26 cellular contexts compared by ENCODE assay signal in the genomic region with DNA sequence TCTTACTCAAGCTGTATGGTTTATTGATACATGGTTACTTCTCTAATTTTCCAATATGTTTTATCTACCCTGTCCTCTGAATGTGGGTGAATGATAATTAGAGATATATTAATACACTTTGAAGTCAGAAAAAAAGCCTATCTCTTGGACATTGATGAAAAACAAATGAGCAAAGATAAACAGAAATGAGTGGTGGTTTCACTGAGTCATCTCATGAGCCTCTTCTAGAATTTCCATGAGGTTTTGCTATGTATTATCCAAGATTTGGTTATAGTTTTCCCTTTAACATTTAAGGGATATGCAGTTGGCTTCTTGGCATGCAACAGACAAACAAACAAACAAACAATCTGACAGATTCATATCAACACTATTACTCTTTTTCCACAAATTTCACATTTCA.
DNase-seq lines count a peak whose midpoint lies in the region; ATAC-seq, FAIRE-seq and TF ChIP-seq lines count a peak whose summit lies in the region.
"Had no signal": no experiment of that assay in that cellular context is flagged by ENCODE, and none has a peak within 500 bp of the region (broad histone marks: within the 10 kb centered on the region; RNA-seq: fewer than 3 reads in every experiment).

No MANE protein-coding gene starts in this region.

- H3K9me2 ChIP-seq in SK-N-SH = no peaks in the 10 kb centered on the region

- H4K20me1 ChIP-seq in SK-N-SH (ENCODE audit: insufficient read depth) = no peaks in the 10 kb centered on the region

- H3K79me2 ChIP-seq in SK-N-SH (ENCODE audit: insufficient read depth) = no peaks in the 10 kb centered on the region

- no peaks in the 10 kb centered on the region for H3K9me3 ChIP-seq in SK-N-SH
- no peaks in the 10 kb centered on the region for H3K9me3 ChIP-seq in kidney (ENCODE audit: control insufficient read depth in 1 of 2, low read length in 2 of 2)
- H3K9me3 ChIP-seq: MG63 had no signal

- no peaks in the 10 kb centered on the region for H3F3A ChIP-seq in SK-N-SH (replicated peaks; ENCODE audit: insufficient read depth)

- peaks cover 0 to 9% of the 10 kb centered on the region in 2 experiments; a peak in 2 of 4 replicates for H3K4me1 ChIP-seq in SK-N-SH (ENCODE audit: control insufficient read depth in 1 of 2, insufficient read depth in 2 of 2, low read depth in 1 of 2, low read length in 1 of 2)
- no peaks in the 10 kb centered on the region for H3K4me1 ChIP-seq in kidney (ENCODE audit: control insufficient read depth in 1 of 2, insufficient read depth in 1 of 2, low read depth in 1 of 2, low read length in 2 of 2)

- H3K9ac ChIP-seq in SK-N-SH (no peak overlapping the region), kidney (ENCODE audit: low read length in 2 of 2) (no peak overlapping the region)

- H3K27me3 ChIP-seq in SK-N-SH (ENCODE audit: insufficient read depth) (no peaks in the 10 kb centered on the region), bronchial epithelial cell (ENCODE audit: control insufficient read depth, insufficient read depth, low read length) (no peaks in the 10 kb centered on the region)
- H3K27me3 ChIP-seq: MG63 had no signal

- ATAC-seq in SK-N-SH treated with all-trans-retinoic acid at 6 μM for 48 hours = no peak
- ATAC-seq: CD8-positive, alpha-beta T cell; PC-3 had no signal

- FAIRE-seq in bronchial epithelial cell (lab: Jason Lieb, UNC) (no peak), kidney (lab: Jason Lieb, UNC) (no peak)
- FAIRE-seq: GM19239, H1, HTR-8/SVneo had no signal

- no peak overlapping the region for H3K4me3 ChIP-seq in SK-N-SH (ENCODE audit: low read depth in 2 of 2, low read length in 1 of 2)
- no peak overlapping the region for H3K4me3 ChIP-seq in bronchial epithelial cell (ENCODE audit: low read depth, low read length)
- no peak overlapping the region for H3K4me3 ChIP-seq in foreskin fibroblast (ENCODE audit: low read depth in 1 of 2, low read length in 2 of 2)
- H3K4me3 ChIP-seq in kidney (ENCODE audit: low read length in 2 of 2) = no peak overlapping the region
- H3K4me3 ChIP-seq: MG63, SK-N-MC had no signal

- no peaks in the 10 kb centered on the region for H3K36me3 ChIP-seq in SK-N-SH (replicated peaks in 1 of 2; ENCODE audit: control insufficient read depth in 1 of 2, insufficient read depth in 2 of 2, low read length in 1 of 2)
- no peaks in the 10 kb centered on the region for H3K36me3 ChIP-seq in bronchial epithelial cell (ENCODE audit: control insufficient read depth, insufficient read depth, low read length)
- H3K36me3 ChIP-seq in kidney (ENCODE audit: control insufficient read depth in 1 of 2, insufficient read depth in 2 of 2, low read length in 2 of 2) = no peaks in the 10 kb centered on the region
- H3K36me3 ChIP-seq: MG63 had no signal

- no peak for TF ChIP-seq EP300 in SK-N-SH (IDR thresholded peaks at IDR 0.05; ENCODE audit: borderline replicate concordance in 1 of 2, low read depth in 1 of 2, low read length in 1 of 2)

- no peak for TF ChIP-seq RAD21 in SK-N-SH (IDR thresholded peaks at IDR 0.05; ENCODE audit: low read length)

- no peak for TF ChIP-seq CTCF in SK-N-SH (IDR thresholded peaks at IDR 0.05)
- TF ChIP-seq CTCF in bronchial epithelial cell (IDR thresholded peaks at IDR 0.05; ENCODE audit: insufficient read depth, low read length, severe bottlenecking) = no peak
- no peak for TF ChIP-seq CTCF in foreskin fibroblast (IDR thresholded peaks at IDR 0.05; ENCODE audit: low read depth, low read length)
- no peak for TF ChIP-seq CTCF in kidney (IDR thresholded peaks at IDR 0.05; ENCODE audit: borderline replicate concordance, extremely low read depth, insufficient read depth)

- no peak overlapping the region for H2AFZ ChIP-seq in SK-N-SH (ENCODE audit: low read depth)

- POLR2A ChIA-PET in SK-N-SH (lab: Yijun Ruan, JAX) = no interaction called here

- no peak overlapping the region for H3K4me2 ChIP-seq in SK-N-SH

- H3K27ac ChIP-seq in SK-N-SH (ENCODE audit: low read depth in 2 of 2, low read length in 1 of 2) = no peak overlapping the region
- H3K27ac ChIP-seq in kidney (ENCODE audit: low read depth in 2 of 2, low read length in 2 of 2) = no peak overlapping the region
- H3K27ac ChIP-seq: 22Rv1, RWPE1, SK-N-MC had no signal

- intact Hi-C loops in kidney (cut with DNase I) = no loop called here

- no peak for DNase-seq in SK-N-SH
- DNase-seq in bronchial epithelial cell (ENCODE audit: low read depth) = peak; percentile 18
- peak; percentile 24 to 58 for DNase-seq in foreskin fibroblast
- DNase-seq in kidney = no peak
- no peak for DNase-seq in inferior parietal cortex (ENCODE audit: extremely low spot score)
- DNase-seq in activated CD4-positive, CD25-positive, alpha-beta regulatory T cell treated with anti-CD3 and anti-CD28 coated beads, Interleukin-2, amount 50 U/mL, for 72 hours = no peak
- DNase-seq in OCI-M2 (lab: John Stamatoyannopoulos, UW; ENCODE audit: unreplicated experiment) = no peak
- DNase-seq: ACHN; AML-193; C1 segment of cervical spinal cord; CD8-positive, alpha-beta T cell; DMS153; GF-D8; MG63; NCI-H1417; NCI-H1694 treated with DMSO at 0.1 percent for 48 hours; NCI-H526; PC-3; SHP77 treated with DMSO at 0.1 percent for 48 hours had no signal

- CTCF ChIA-PET in SK-N-SH (lab: Yijun Ruan, JAX) = no interaction called here

TF ChIP-seq in SK-N-SH, 30 proteins besides CTCF, POLR2A, EP300 and RAD21 (continues in another document):
- TF ChIP-seq, protein P1, sequence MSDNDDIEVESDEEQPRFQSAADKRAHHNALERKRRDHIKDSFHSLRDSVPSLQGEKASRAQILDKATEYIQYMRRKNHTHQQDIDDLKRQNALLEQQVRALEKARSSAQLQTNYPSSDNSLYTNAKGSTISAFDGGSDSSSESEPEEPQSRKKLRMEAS (IDR thresholded peaks at IDR 0.05; ENCODE audit: low read depth) = no peak
- no peak for TF ChIP-seq RFX5 (IDR thresholded peaks at IDR 0.05; ENCODE audit: low read length)
- TF ChIP-seq, protein P2, sequence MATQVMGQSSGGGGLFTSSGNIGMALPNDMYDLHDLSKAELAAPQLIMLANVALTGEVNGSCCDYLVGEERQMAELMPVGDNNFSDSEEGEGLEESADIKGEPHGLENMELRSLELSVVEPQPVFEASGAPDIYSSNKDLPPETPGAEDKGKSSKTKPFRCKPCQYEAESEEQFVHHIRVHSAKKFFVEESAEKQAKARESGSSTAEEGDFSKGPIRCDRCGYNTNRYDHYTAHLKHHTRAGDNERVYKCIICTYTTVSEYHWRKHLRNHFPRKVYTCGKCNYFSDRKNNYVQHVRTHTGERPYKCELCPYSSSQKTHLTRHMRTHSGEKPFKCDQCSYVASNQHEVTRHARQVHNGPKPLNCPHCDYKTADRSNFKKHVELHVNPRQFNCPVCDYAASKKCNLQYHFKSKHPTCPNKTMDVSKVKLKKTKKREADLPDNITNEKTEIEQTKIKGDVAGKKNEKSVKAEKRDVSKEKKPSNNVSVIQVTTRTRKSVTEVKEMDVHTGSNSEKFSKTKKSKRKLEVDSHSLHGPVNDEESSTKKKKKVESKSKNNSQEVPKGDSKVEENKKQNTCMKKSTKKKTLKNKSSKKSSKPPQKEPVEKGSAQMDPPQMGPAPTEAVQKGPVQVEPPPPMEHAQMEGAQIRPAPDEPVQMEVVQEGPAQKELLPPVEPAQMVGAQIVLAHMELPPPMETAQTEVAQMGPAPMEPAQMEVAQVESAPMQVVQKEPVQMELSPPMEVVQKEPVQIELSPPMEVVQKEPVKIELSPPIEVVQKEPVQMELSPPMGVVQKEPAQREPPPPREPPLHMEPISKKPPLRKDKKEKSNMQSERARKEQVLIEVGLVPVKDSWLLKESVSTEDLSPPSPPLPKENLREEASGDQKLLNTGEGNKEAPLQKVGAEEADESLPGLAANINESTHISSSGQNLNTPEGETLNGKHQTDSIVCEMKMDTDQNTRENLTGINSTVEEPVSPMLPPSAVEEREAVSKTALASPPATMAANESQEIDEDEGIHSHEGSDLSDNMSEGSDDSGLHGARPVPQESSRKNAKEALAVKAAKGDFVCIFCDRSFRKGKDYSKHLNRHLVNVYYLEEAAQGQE (IDR thresholded peaks at IDR 0.05; ENCODE audit: low read depth, low read length) = no peak
- TF ChIP-seq GABPA (IDR thresholded peaks at IDR 0.05; ENCODE audit: low read depth) = no peak

TF ChIP-seq in SK-N-SH treated with all-trans-retinoic acid at 6 μM for 48 hours, 23 proteins besides CTCF, POLR2A, EP300 and RAD21 (continues in another document):
- TF ChIP-seq ZNF8 (CRISPR knock-in tag; IDR thresholded peaks at IDR 0.05) (no peak), TCF4 (CRISPR knock-in tag; IDR thresholded peaks at IDR 0.05; ENCODE audit: borderline replicate concordance) (no peak), ZC3H10 (CRISPR knock-in tag; IDR thresholded peaks at IDR 0.05) (no peak), OSR1 (CRISPR knock-in tag; IDR thresholded peaks at IDR 0.05) (no peak), ESRRG (CRISPR knock-in tag; IDR thresholded peaks at IDR 0.05) (no peak), ARNTL (CRISPR knock-in tag; IDR thresholded peaks at IDR 0.05; ENCODE audit: borderline replicate concordance, low read depth) (no peak), SNAI2 (CRISPR knock-in tag; IDR thresholded peaks at IDR 0.05) (no peak), ZFP30 (CRISPR knock-in tag; IDR thresholded peaks at IDR 0.05) (no peak), ZFP3 (CRISPR knock-in tag; IDR thresholded peaks at IDR 0.05) (no peak), BACH2 (CRISPR knock-in tag; IDR thresholded peaks at IDR 0.05; ENCODE audit: borderline replicate concordance) (no peak), TOX (CRISPR knock-in tag; IDR thresholded peaks at IDR 0.05; ENCODE audit: borderline replicate concordance) (no peak)
- TF ChIP-seq, protein P3, sequence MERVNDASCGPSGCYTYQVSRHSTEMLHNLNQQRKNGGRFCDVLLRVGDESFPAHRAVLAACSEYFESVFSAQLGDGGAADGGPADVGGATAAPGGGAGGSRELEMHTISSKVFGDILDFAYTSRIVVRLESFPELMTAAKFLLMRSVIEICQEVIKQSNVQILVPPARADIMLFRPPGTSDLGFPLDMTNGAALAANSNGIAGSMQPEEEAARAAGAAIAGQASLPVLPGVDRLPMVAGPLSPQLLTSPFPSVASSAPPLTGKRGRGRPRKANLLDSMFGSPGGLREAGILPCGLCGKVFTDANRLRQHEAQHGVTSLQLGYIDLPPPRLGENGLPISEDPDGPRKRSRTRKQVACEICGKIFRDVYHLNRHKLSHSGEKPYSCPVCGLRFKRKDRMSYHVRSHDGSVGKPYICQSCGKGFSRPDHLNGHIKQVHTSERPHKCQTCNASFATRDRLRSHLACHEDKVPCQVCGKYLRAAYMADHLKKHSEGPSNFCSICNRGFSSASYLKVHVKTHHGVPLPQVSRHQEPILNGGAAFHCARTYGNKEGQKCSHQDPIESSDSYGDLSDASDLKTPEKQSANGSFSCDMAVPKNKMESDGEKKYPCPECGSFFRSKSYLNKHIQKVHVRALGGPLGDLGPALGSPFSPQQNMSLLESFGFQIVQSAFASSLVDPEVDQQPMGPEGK (CRISPR knock-in tag; IDR thresholded peaks at IDR 0.05; ENCODE audit: borderline replicate concordance) = no peak

Comparison
In these comparisons a context has a peak if more than half of its experiments do, and no peak if none do; other contexts are left out.
1. DNase-seq: peak in bronchial epithelial cell (single experiment) and foreskin fibroblast (2 of 2); none in SK-N-SH (single experiment), kidney (single experiment), inferior parietal cortex (single experiment), activated CD4-positive, CD25-positive, alpha-beta regulatory T cell treated with anti-CD3 and anti-CD28 coated beads, Interleukin-2, amount 50 U/mL, for 72 hours (single experiment) and OCI-M2 (single experiment).